Comparison of ENCODE assay signal across 14 cellular contexts in genomic region chr16:89040861-89041570, GRCh38. TPM values are rescaled to one million over a fixed set of nuclear protein-coding genes. Genes with fewer than 3 reads are reported as not detected.
DNase-seq lines count a peak whose midpoint lies in the region; ATAC-seq and TF ChIP-seq lines count a peak whose summit lies in the region.
"Had no signal": no experiment of that assay in that cellular context is flagged by ENCODE, and none has a peak within 500 bp of the region (broad histone marks: within the 10 kb centered on the region; RNA-seq: fewer than 3 reads in every experiment).

No MANE protein-coding gene starts in this region.

- intact Hi-C loops in spleen (cut with DNase I; ENCODE audit: low total_unique reads): no loop called here
- intact Hi-C loops in transverse colon (cut with DNase I; ENCODE audit: low total_unique reads): no loop called here

- H3K9me3 ChIP-seq in BE2C: no peaks in the 10 kb centered on the region
- no peaks in the 10 kb centered on the region for H3K9me3 ChIP-seq in SU-DHL-6 (ENCODE audit: insufficient read depth, low read length)
- no peaks in the 10 kb centered on the region for H3K9me3 ChIP-seq in spleen
- H3K9me3 ChIP-seq in transverse colon: no peaks in the 10 kb centered on the region

- no peak for TF ChIP-seq CTCF in BE2C (IDR thresholded peaks at IDR 0.05; ENCODE audit: low read depth, low read length)
- TF ChIP-seq CTCF in SU-DHL-6 (IDR thresholded peaks at IDR 0.05; ENCODE audit: insufficient read depth, low read length, poor library complexity, severe bottlenecking): no peak
- no peak for TF ChIP-seq CTCF in spleen (IDR thresholded peaks at IDR 0.05 in 8 of 11, conservative IDR thresholded peaks at IDR 0.05 in 3 of 11)
- no peak for TF ChIP-seq CTCF in brain microvascular endothelial cell (IDR thresholded peaks at IDR 0.05; ENCODE audit: low read depth, low read length, missing control alignments)
- TF ChIP-seq CTCF in transverse colon (IDR thresholded peaks at IDR 0.05): no peak

- H3K27me3 ChIP-seq in BE2C (peaks cover 79% of the 10 kb centered on the region), SU-DHL-6 (ENCODE audit: low read length) (no peaks in the 10 kb centered on the region), spleen (replicated peaks in 1 of 7) (peaks cover 0 to 94% (median 22%) of the 10 kb centered on the region in 7 donors), brain microvascular endothelial cell (replicated peaks) (peaks cover 5% of the 10 kb centered on the region), transverse colon (peaks cover 64% of the 10 kb centered on the region)

- H3K4me1 ChIP-seq in BE2C (no peaks in the 10 kb centered on the region), spleen (peaks cover 0 to 7% (median 3%) of the 10 kb centered on the region in 6 donors), transverse colon (no peaks in the 10 kb centered on the region)

- peaks cover 9% of the 10 kb centered on the region; the same call in 1 of the 2 replicates for H3F3A ChIP-seq in SU-DHL-6 (ENCODE audit: insufficient read depth)

- no peak overlapping the region for H3K4me3 Mint-ChIP-seq in memory B cell
- H3K4me3 Mint-ChIP-seq: CD8-positive, alpha-beta memory T cell had no signal

- H3K4me1 Mint-ChIP-seq in memory B cell: peaks cover 25% of the 10 kb centered on the region
- H3K4me1 Mint-ChIP-seq: CD8-positive, alpha-beta memory T cell had no signal

- peak overlapping the region; percentile 25; the same call in 1 of the 2 replicates for H3K9ac ChIP-seq in SU-DHL-6 (ENCODE audit: low read length)

- H3K27ac ChIP-seq in SU-DHL-6 (ENCODE audit: low read depth, low read length): peak overlapping the region; percentile 71
- no peak overlapping the region for H3K27ac ChIP-seq in spleen
- no peak overlapping the region for H3K27ac ChIP-seq in brain microvascular endothelial cell
- no peak overlapping the region for H3K27ac ChIP-seq in transverse colon

- no peaks in the 10 kb centered on the region for H3K9me2 ChIP-seq in SU-DHL-6 (replicated peaks; ENCODE audit: insufficient read depth, low read length)

- H3K79me2 ChIP-seq in SU-DHL-6 (ENCODE audit: insufficient read depth, low read length): no peaks in the 10 kb centered on the region

- no peak overlapping the region for H3K4me3 ChIP-seq in BE2C (ENCODE audit: low read depth, low read length)
- no peak overlapping the region for H3K4me3 ChIP-seq in SU-DHL-6 (ENCODE audit: insufficient read depth, low read length, poor library complexity, severe bottlenecking)
- no peak overlapping the region for H3K4me3 ChIP-seq in spleen
- H3K4me3 ChIP-seq in brain microvascular endothelial cell (ENCODE audit: low read depth, low read length): no peak overlapping the region
- no peak overlapping the region for H3K4me3 ChIP-seq in transverse colon

- WGBS in spleen, 5 donors: 77 to 94% (median 86%) methylated on average over 15 to 25 of the region's 25 CpGs
- 20 to 75% methylated on average over 1 to 25 of the region's 25 CpGs for WGBS in transverse colon (ENCODE audit: low coverage in 1 of 2), 2 donors

- peaks cover 10% of the 10 kb centered on the region for H3K27me3 Mint-ChIP-seq in memory B cell

- no peak for TF ChIP-seq POLR2A in spleen (IDR thresholded peaks at IDR 0.05)
- TF ChIP-seq POLR2A in transverse colon (IDR thresholded peaks at IDR 0.05): no peak

- H3K4me2 ChIP-seq in SU-DHL-6 (ENCODE audit: low read depth, low read length, poor library complexity, severe bottlenecking): no peak overlapping the region

- no peak for ATAC-seq in memory B cell (ENCODE audit: low read depth)

- in situ Hi-C loops in brain microvascular endothelial cell (cut with HindIII; ENCODE audit: low pct_ligation_motif_present, low sequenced_read_pairs): no loop called here
- in situ Hi-C loops in transverse colon (cut with MboI; ENCODE audit: low pct_ligation_motif_present in 1 of 4, low pct_unique_long_range_greater_than_20kb in 1 of 4, low sequenced_read_pairs in 3 of 4): no loop called here

- no peak for TF ChIP-seq EP300 in transverse colon (IDR thresholded peaks at IDR 0.05; ENCODE audit: low read depth)

- no peak overlapping the region for H2AFZ ChIP-seq in SU-DHL-6 (ENCODE audit: low read depth, low read length, severe bottlenecking)

- DNase-seq in BE2C: peak; percentile 6
- DNase-seq in memory B cell (ENCODE audit: low spot score in 2 of 2): no peak
- peak; percentile 70 for DNase-seq in spleen
- DNase-seq in brain microvascular endothelial cell: no peak
- DNase-seq in stimulated activated CD4-positive, alpha-beta T cell treated with anti-CD3 and anti-CD28 coated beads, Interleukin-4, amount 100 ng/mL, for 1 hour: no peak
- no peak for DNase-seq in transverse colon
- DNase-seq: C1 segment of cervical spinal cord; CD8-positive, alpha-beta memory T cell; DMS53; GOT3; NCI-H1092 treated with DMSO at 0.1 percent for 48 hours; NCI-H146; NCI-H2081 treated with DMSO at 0.1 percent for 48 hours had no signal

- H3K9me3 Mint-ChIP-seq in memory B cell: peaks cover 2% of the 10 kb centered on the region
- H3K9me3 Mint-ChIP-seq: CD8-positive, alpha-beta memory T cell had no signal

- H3K36me3 ChIP-seq in BE2C (no peaks in the 10 kb centered on the region), SU-DHL-6 (ENCODE audit: low read length) (no peaks in the 10 kb centered on the region), spleen (no peaks in the 10 kb centered on the region), brain microvascular endothelial cell (replicated peaks) (no peaks in the 10 kb centered on the region), transverse colon (no peaks in the 10 kb centered on the region)

- H4K20me1 ChIP-seq in SU-DHL-6 (ENCODE audit: low read depth, low read length): no peaks in the 10 kb centered on the region

- peaks cover 2% of the 10 kb centered on the region for H3K36me3 Mint-ChIP-seq in memory B cell
- H3K36me3 Mint-ChIP-seq: CD8-positive, alpha-beta memory T cell had no signal

- H3K27ac Mint-ChIP-seq in memory B cell: peak overlapping the region; percentile 73
- H3K27ac Mint-ChIP-seq: CD8-positive, alpha-beta memory T cell had no signal

RNA-seq across cellular contexts. Expression of gene ACSF3, which starts 52.6 kb away (rescaled TPM):
- 27.6 TPM for polyA plus RNA-seq in BE2C (2012; ENCODE audit: insufficient read depth, insufficient read length, low read depth)
- 10 to 100 TPM; 39.9 to 68.1 (median 50.0) TPM for total RNA-seq in spleen
- 10 to 100 TPM; 35.4 to 50.2 (median 45.9) TPM for polyA plus RNA-seq in spleen
- total RNA-seq in transverse colon: 100 to 1,000 TPM in 1 of 4 donors, 10 to 100 TPM in 3; 54.5 to 120 (median 75.8) TPM

Comparison
In these comparisons a context has a peak if more than half of its experiments do, and no peak if none do; other contexts are left out.
1. DNase-seq: peak in BE2C (single experiment) and spleen (single experiment); none in memory B cell (0 of 2), brain microvascular endothelial cell (single experiment), stimulated activated CD4-positive, alpha-beta T cell treated with anti-CD3 and anti-CD28 coated beads, Interleukin-4, amount 100 ng/mL, for 1 hour (single experiment) and transverse colon (single experiment).